Comparison of ENCODE assay signal across 8 cellular contexts in genomic region chr6:31079656-31080261, GRCh38. TPM values are rescaled to one million over a fixed set of nuclear protein-coding genes. Genes with fewer than 3 reads are reported as not detected.
DNase-seq lines count a peak whose midpoint lies in the region; ATAC-seq, FAIRE-seq and TF ChIP-seq lines count a peak whose summit lies in the region.

No MANE protein-coding gene starts in this region.

- WGBS in lower leg skin, 2 donors = 17 to 22% methylated on average over 22 of the region's 22 CpGs

- TF ChIP-seq CTCF in coronary artery (IDR thresholded peaks at IDR 0.05) = peak; percentile 64
- TF ChIP-seq CTCF in lower leg skin (IDR thresholded peaks at IDR 0.05) = no peak

- H3K4me3 ChIP-seq in coronary artery (peak overlapping the region; percentile 50), lower leg skin (ENCODE audit: low read depth, poor library complexity, severe bottlenecking) (no peak overlapping the region)

- H3K9me3 Mint-ChIP-seq in activated CD4-positive, alpha-beta T cell treated with anti-CD3 and anti-CD28 coated beads, Interleukin-2, amount 10 ng/mL, durations not matched to agents 7 days and 5 days = no peaks in the 10 kb centered on the region

- DNase-seq in 8988T (peak; percentile 46), GM19239 (ENCODE audit: insufficient read length, low spot score) (peak; percentile 32), NCI-H526 (lab: John Stamatoyannopoulos, UW) (peak; percentile 17 to 82), coronary artery (ENCODE audit: low spot score) (no peak), lower leg skin (ENCODE audit: low spot score in 2 of 2) (peak; percentile 61 to 89)
- peak; percentile 83 for DNase-seq in activated CD4-positive, alpha-beta T cell treated with anti-CD3 and anti-CD28 coated beads, Interleukin-2, amount 10 ng/mL, durations not matched to agents 7 days and 5 days
- DNase-seq in stimulated activated CD4-positive, alpha-beta T cell treated with anti-CD3 and anti-CD28 coated beads, TNF-alpha, amount 100 ng/mL, for 24 hours (ENCODE audit: low read depth in 3 of 3) = peak; percentile 53 to 66 (median 65)

- intact Hi-C loops in lower leg skin (cut with DNase I; ENCODE audit: low total_unique reads) = loop anchor here (5.0 to 10.0 kb wide), 2 partner anchors 155 to 237 kb away; no protein-coding TSS in a partner anchor

- peaks cover 8% of the 10 kb centered on the region for H3K27me3 Mint-ChIP-seq in activated CD4-positive, alpha-beta T cell treated with anti-CD3 and anti-CD28 coated beads, Interleukin-2, amount 10 ng/mL, durations not matched to agents 7 days and 5 days

- peak overlapping the region; percentile 10 for H3K4me3 Mint-ChIP-seq in activated CD4-positive, alpha-beta T cell treated with anti-CD3 and anti-CD28 coated beads, Interleukin-2, amount 10 ng/mL, durations not matched to agents 7 days and 5 days

- H3K27ac Mint-ChIP-seq in activated CD4-positive, alpha-beta T cell treated with anti-CD3 and anti-CD28 coated beads, Interleukin-2, amount 10 ng/mL, durations not matched to agents 7 days and 5 days = no peak overlapping the region

- CTCF ChIA-PET in activated CD4-positive, alpha-beta T cell treated with anti-CD3 and anti-CD28 coated beads, Interleukin-2, amount 10 ng/mL, durations not matched to agents 7 days and 5 days (lab: Charles Lee) = interaction anchor here (0.5 to 3.6 kb wide), 30 partner anchors 8 to 486 kb away, joined by 3 to 19 read pairs (median 4); partner anchors contain the start of gene VARS2

- FAIRE-seq in GM19239 (lab: Jason Lieb, UNC) = peak; percentile 45

- H3K4me1 Mint-ChIP-seq in activated CD4-positive, alpha-beta T cell treated with anti-CD3 and anti-CD28 coated beads, Interleukin-2, amount 10 ng/mL, durations not matched to agents 7 days and 5 days = peaks cover 8% of the 10 kb centered on the region

- POLR2A ChIA-PET in activated CD4-positive, alpha-beta T cell treated with anti-CD3 and anti-CD28 coated beads, Interleukin-2, amount 10 ng/mL, durations not matched to agents 7 days and 5 days (lab: Charles Lee) = no interaction called here

- no peak for ATAC-seq in GM19395 (IDR thresholded peaks at IDR 0.05; ENCODE audit: unreplicated experiment)

- H3K36me3 Mint-ChIP-seq in activated CD4-positive, alpha-beta T cell treated with anti-CD3 and anti-CD28 coated beads, Interleukin-2, amount 10 ng/mL, durations not matched to agents 7 days and 5 days (ENCODE audit: low read depth) = no peaks in the 10 kb centered on the region

- no peak for TF ChIP-seq POLR2A in lower leg skin (IDR thresholded peaks at IDR 0.05)

- no peak overlapping the region for H3K27ac ChIP-seq in coronary artery

RNA-seq across cellular contexts. Expression of gene C6orf15, which starts 32.6 kb away (rescaled TPM):
- total RNA-seq in activated CD4-positive, alpha-beta T cell treated with anti-CD3 and anti-CD28 coated beads, Interleukin-2, amount 10 ng/mL, durations not matched to agents 7 days and 5 days = not detected
- 10 to 100 TPM in 3 of 4 donors, 1 to 10 TPM in 1; 7.5 to 20.2 (median 15.2) TPM for total RNA-seq in lower leg skin

RNA-seq across cellular contexts. Expression of gene PSORS1C1, which starts 34.8 kb away (rescaled TPM):
- total RNA-seq in activated CD4-positive, alpha-beta T cell treated with anti-CD3 and anti-CD28 coated beads, Interleukin-2, amount 10 ng/mL, durations not matched to agents 7 days and 5 days = under 1 TPM in 1 of 2 experiments, not detected in 1; 0.57 TPM
- total RNA-seq in lower leg skin = 10 to 100 TPM in 1 of 4 donors, 1 to 10 TPM in 3; 1.8 to 21.4 (median 6.2) TPM

RNA-seq across cellular contexts. Expression of gene CDSN, which starts 40.5 kb away (rescaled TPM):
- total RNA-seq in activated CD4-positive, alpha-beta T cell treated with anti-CD3 and anti-CD28 coated beads, Interleukin-2, amount 10 ng/mL, durations not matched to agents 7 days and 5 days = not detected
- total RNA-seq in lower leg skin = 1,000 to 10,000 TPM in 1 of 4 donors, 100 to 1,000 TPM in 3; 480 to 1,164 (median 686) TPM

RNA-seq across cellular contexts. Expression of gene PSORS1C2, which starts 59.1 kb away (rescaled TPM):
- total RNA-seq in activated CD4-positive, alpha-beta T cell treated with anti-CD3 and anti-CD28 coated beads, Interleukin-2, amount 10 ng/mL, durations not matched to agents 7 days and 5 days = not detected
- total RNA-seq in lower leg skin = 10 to 100 TPM; 34.8 to 55.5 (median 44.1) TPM

Comparison
In these comparisons a context has a peak if more than half of its experiments do, and no peak if none do; other contexts are left out.
1. RNA of gene C6orf15, which starts 32.6 kb away (total RNA-seq): 7.5 to 20.2 TPM in lower leg skin; not detected in activated CD4-positive, alpha-beta T cell treated with anti-CD3 and anti-CD28 coated beads, Interleukin-2, amount 10 ng/mL, durations not matched to agents 7 days and 5 days; every median in the first group is over 4 times any median in the second.
2. RNA of gene CDSN, which starts 40.5 kb away (total RNA-seq): 480 to 1,164 TPM in lower leg skin; not detected in activated CD4-positive, alpha-beta T cell treated with anti-CD3 and anti-CD28 coated beads, Interleukin-2, amount 10 ng/mL, durations not matched to agents 7 days and 5 days; every median in the first group is over 100 times any median in the second.